17 cellular contexts compared by ENCODE assay signal in the genomic region with DNA sequence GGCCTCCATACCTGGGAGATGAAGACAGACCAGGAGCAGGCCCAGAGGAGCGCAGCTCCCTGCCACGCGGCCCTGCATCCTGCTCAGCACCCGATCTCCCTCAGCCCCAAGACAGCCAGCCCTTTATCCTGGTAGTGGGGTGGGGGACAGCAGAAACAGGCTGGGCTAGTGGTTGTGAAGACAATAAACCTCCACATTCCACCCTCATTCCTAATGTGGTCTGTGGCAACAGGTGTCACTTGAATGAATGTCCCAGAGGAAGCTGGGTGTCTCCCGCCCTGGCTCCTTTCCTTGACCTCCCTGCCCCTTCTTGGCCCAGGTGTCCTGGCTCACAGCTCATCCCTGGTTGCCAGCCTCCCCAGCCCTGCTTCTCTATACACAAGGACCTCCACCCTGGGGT. TPM values are rescaled to one million over a fixed set of nuclear protein-coding genes. Genes with fewer than 3 reads are reported as not detected.
DNase-seq lines count a peak whose midpoint lies in the region; ATAC-seq and TF ChIP-seq lines count a peak whose summit lies in the region.
"Had no signal": no experiment of that assay in that cellular context is flagged by ENCODE, and none has a peak within 500 bp of the region (broad histone marks: within the 10 kb centered on the region; RNA-seq: fewer than 3 reads in every experiment).

C6orf15 (minus strand) TSS at position 98 of the 400 bp plus-strand sequence; CDS start at position 78, 20 bp downstream.

- H3K4me1 Mint-ChIP-seq in brain = peaks cover 19% of the 10 kb centered on the region
- peaks cover 46% of the 10 kb centered on the region for H3K4me1 Mint-ChIP-seq in nephron

- H3K4me1 ChIP-seq in right cardiac atrium (ENCODE audit: control insufficient read depth, insufficient read depth, low read length) (peaks cover 22% of the 10 kb centered on the region), right atrium auricular region (peaks cover 0 to 29% of the 10 kb centered on the region in 2 donors), vagina (peaks cover 40% of the 10 kb centered on the region)
- H3K4me1 ChIP-seq: HAP-1 had no signal

- H3K27me3 Mint-ChIP-seq in brain (peaks cover 48% of the 10 kb centered on the region), nephron (ENCODE audit: low read depth) (peaks cover 51% of the 10 kb centered on the region)

- ATAC-seq in right cardiac atrium (no peak), HG03039 (IDR thresholded peaks at IDR 0.05; ENCODE audit: unreplicated experiment) (no peak)
- ATAC-seq: K562 had no signal

- TF ChIP-seq CTCF in right atrium auricular region (IDR thresholded peaks at IDR 0.05) = no peak
- TF ChIP-seq CTCF in brain (conservative IDR thresholded peaks at IDR 0.05) = no peak
- TF ChIP-seq CTCF in nephron (IDR thresholded peaks at IDR 0.05; ENCODE audit: unreplicated experiment in 3 of 3) = no peak
- TF ChIP-seq CTCF in vagina (IDR thresholded peaks at IDR 0.05) = no peak
- no peak for TF ChIP-seq CTCF in dorsolateral prefrontal cortex (IDR thresholded peaks at IDR 0.05 in 54 of 56, conservative IDR thresholded peaks at IDR 0.05 in 2 of 56; ENCODE audit: low read depth in 1 of 56, partially characterized antibody in 56 of 56)

- no peaks in the 10 kb centered on the region for H3K9me3 Mint-ChIP-seq in brain
- no peaks in the 10 kb centered on the region for H3K9me3 Mint-ChIP-seq in nephron

- DNase-seq in right cardiac atrium = no peak
- DNase-seq in right atrium auricular region (ENCODE audit: low spot score) = no peak
- no peak for DNase-seq in vagina (ENCODE audit: extremely low spot score in 2 of 2)
- no peak for DNase-seq in dorsolateral prefrontal cortex
- no peak for DNase-seq in COLO668 (lab: John Stamatoyannopoulos, UW; ENCODE audit: unreplicated experiment)
- DNase-seq: NCI-H1105, NCI-H1694 treated with DMSO at 0.1 percent for 48 hours, NCI-H446 treated with DMSO at 0.1 percent for 48 hours, NCI-H82, Peyer's patch, SHP77 treated with DMSO at 0.1 percent for 48 hours had no signal

- H3K27ac Mint-ChIP-seq in brain (peak within 1 kb of the TSS in 3 of 5 experiments; percentile 28 to 88 (median 49)), nephron (peak within 1 kb of the TSS in 2 of 3 experiments; percentile 87 to 93)

- H3K27me3 ChIP-seq in right cardiac atrium (ENCODE audit: control insufficient read depth, insufficient read depth) (no peaks in the 10 kb centered on the region), right atrium auricular region (no peaks in the 10 kb centered on the region), vagina (no peaks in the 10 kb centered on the region), dorsolateral prefrontal cortex (peaks cover 0 to 4% (median 0%) of the 10 kb centered on the region in 45 donors)
- H3K27me3 ChIP-seq: BLaER1 treated with 17β-estradiol and CSF1 and Interleukin-3, amounts not matched to agents 10 nM and 100 nM; Peyer's patch had no signal

- H3K4me3 Mint-ChIP-seq in brain = no peak within 1 kb of the TSS
- H3K4me3 Mint-ChIP-seq in nephron = no peak within 1 kb of the TSS

- H3K9me3 ChIP-seq in right cardiac atrium (ENCODE audit: control insufficient read depth, low read length) = no peaks in the 10 kb centered on the region
- no peaks in the 10 kb centered on the region for H3K9me3 ChIP-seq in right atrium auricular region
- H3K9me3 ChIP-seq in vagina = no peaks in the 10 kb centered on the region
- H3K9me3 ChIP-seq: BLaER1 treated with 17β-estradiol and CSF1 and Interleukin-3, amounts not matched to agents 10 nM and 100 nM; HAP-1; Peyer's patch had no signal

- intact Hi-C loops in right cardiac atrium (cut with DNase I) = no loop called here
- intact Hi-C loops in vagina (cut with DNase I) = no loop called here
- intact Hi-C loops in dorsolateral prefrontal cortex (cut with DNase I) = no loop called here

- H3K4me3 ChIP-seq in right cardiac atrium (ENCODE audit: low read length) (no peak within 1 kb of the TSS), right atrium auricular region (no peak within 1 kb of the TSS), vagina (no peak within 1 kb of the TSS), dorsolateral prefrontal cortex (no peak within 1 kb of the TSS)
- H3K4me3 ChIP-seq: BLaER1 treated with 17β-estradiol and CSF1 and Interleukin-3, amounts not matched to agents 10 nM and 100 nM; HAP-1; K562; Peyer's patch had no signal

- 86% methylated on average over 5 of the region's 5 CpGs for WGBS in right cardiac atrium

- no peaks in the 10 kb centered on the region for H3K36me3 Mint-ChIP-seq in brain
- no peaks in the 10 kb centered on the region for H3K36me3 Mint-ChIP-seq in nephron (ENCODE audit: low read depth)

- H3K27ac ChIP-seq in right cardiac atrium (ENCODE audit: low read length) = peak within 1 kb of the TSS; percentile 85
- peak within 1 kb of the TSS in 1 of 2 donors; percentile 15 for H3K27ac ChIP-seq in right atrium auricular region
- peak within 1 kb of the TSS; percentile 81 for H3K27ac ChIP-seq in vagina
- H3K27ac ChIP-seq in dorsolateral prefrontal cortex = peak within 1 kb of the TSS in 3 of 59 donors; percentile 66 to 73 (median 68)
- H3K27ac ChIP-seq: BLaER1 treated with 17β-estradiol and CSF1 and Interleukin-3, amounts not matched to agents 10 nM and 100 nM had no signal

- H3K36me3 ChIP-seq in right atrium auricular region = no peaks in the 10 kb centered on the region
- H3K36me3 ChIP-seq in vagina = no peaks in the 10 kb centered on the region
- H3K36me3 ChIP-seq: BLaER1 treated with 17β-estradiol and CSF1 and Interleukin-3, amounts not matched to agents 10 nM and 100 nM; HAP-1; Peyer's patch had no signal

- TF ChIP-seq POLR2A in vagina (IDR thresholded peaks at IDR 0.05) = no peak

RNA-seq across cellular contexts. Expression of gene C6orf15, which starts in this region (rescaled TPM):
- total RNA-seq in right cardiac atrium (not detected), right atrium auricular region (not detected), vagina (not detected), dorsolateral prefrontal cortex (not detected)
- polyA plus RNA-seq in right cardiac atrium (not detected), brain (ENCODE audit: insufficient read depth, low read depth, low replicate concordance) (not detected)
- total RNA-seq: K562, Peyer's patch had no signal
- polyA plus RNA-seq: K562 had no signal
